10 cellular contexts compared by ENCODE assay signal in the genomic region with DNA sequence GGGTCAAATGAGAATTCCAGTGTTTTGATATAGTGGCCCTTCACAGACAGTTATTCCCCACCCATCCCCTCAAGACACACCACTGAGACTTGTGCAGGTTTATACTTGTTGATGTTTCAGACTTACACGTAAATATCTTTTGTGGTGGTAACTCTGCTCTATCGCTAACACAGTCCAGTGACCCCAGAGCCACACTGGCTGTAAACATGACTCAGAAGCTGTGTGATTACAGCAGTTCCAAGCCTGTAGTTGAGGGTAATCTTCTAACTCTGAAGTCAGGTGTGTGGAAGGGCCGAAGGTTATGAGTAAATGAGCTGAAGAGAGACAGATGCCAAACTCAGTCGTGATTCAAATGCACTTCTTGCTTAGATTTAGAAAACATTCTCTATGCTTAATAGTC. TPM values are rescaled to one million over a fixed set of nuclear protein-coding genes. Genes with fewer than 3 reads are reported as not detected.
DNase-seq lines count a peak whose midpoint lies in the region; ATAC-seq and TF ChIP-seq lines count a peak whose summit lies in the region.
"Had no signal": no experiment of that assay in that cellular context is flagged by ENCODE, and none has a peak within 500 bp of the region (broad histone marks: within the 10 kb centered on the region; RNA-seq: fewer than 3 reads in every experiment).

No MANE protein-coding gene starts in this region.

- ATAC-seq in GM18867 (IDR thresholded peaks at IDR 0.05; ENCODE audit: unreplicated experiment), result peak; percentile 94
- peak; percentile 96 for ATAC-seq in HG02973 (IDR thresholded peaks at IDR 0.05; ENCODE audit: unreplicated experiment)
- peak; percentile 73 for ATAC-seq in activated naive CD8-positive, alpha-beta T cell treated with anti-CD3 and anti-CD28 coated beads, Interleukin-2, amount 50 U/mL, for 24 hours
- peak in 1 of 2 donors; percentile 25 for ATAC-seq in naive B cell (ENCODE audit: low read depth in 2 of 2)
- ATAC-seq: T-cell had no signal

- no peak for DNase-seq in activated naive CD8-positive, alpha-beta T cell treated with anti-CD3 and anti-CD28 coated beads, Interleukin-2, amount 50 U/mL, for 24 hours
- DNase-seq in naive B cell (no peak), GM10266 (ENCODE audit: extremely low spot score) (no peak), GOT3 (lab: John Stamatoyannopoulos, UW) (no peak), ureter (ENCODE audit: low spot score) (no peak)
- no peak for DNase-seq in stimulated activated naive CD4-positive, alpha-beta T cell treated with Interleukin-2 at 50 U/mL for 16 hours (lab: John Stamatoyannopoulos, UW)
- DNase-seq: T-cell had no signal

- H3K4me3 Mint-ChIP-seq in activated naive CD8-positive, alpha-beta T cell treated with anti-CD3 and anti-CD28 coated beads, Interleukin-2, amount 50 U/mL, for 24 hours, result peak overlapping the region; percentile 16
- H3K4me3 Mint-ChIP-seq in naive B cell, result peak overlapping the region in 1 of 8 donors; percentile 2
- H3K4me3 Mint-ChIP-seq: memory B cell, T-cell had no signal

- H3K27me3 Mint-ChIP-seq in activated naive CD8-positive, alpha-beta T cell treated with anti-CD3 and anti-CD28 coated beads, Interleukin-2, amount 50 U/mL, for 24 hours, result no peaks in the 10 kb centered on the region
- no peaks in the 10 kb centered on the region for H3K27me3 Mint-ChIP-seq in naive B cell
- H3K27me3 Mint-ChIP-seq: T-cell had no signal

- H3K27ac Mint-ChIP-seq in activated naive CD8-positive, alpha-beta T cell treated with anti-CD3 and anti-CD28 coated beads, Interleukin-2, amount 50 U/mL, for 24 hours, result peak overlapping the region; percentile 82
- peak overlapping the region in 4 of 6 donors; percentile 9 to 78 (median 32) for H3K27ac Mint-ChIP-seq in naive B cell
- H3K27ac Mint-ChIP-seq: memory B cell, T-cell had no signal

- no peaks in the 10 kb centered on the region for H3K9me3 Mint-ChIP-seq in activated naive CD8-positive, alpha-beta T cell treated with anti-CD3 and anti-CD28 coated beads, Interleukin-2, amount 50 U/mL, for 24 hours
- H3K9me3 Mint-ChIP-seq in naive B cell, result no peaks in the 10 kb centered on the region
- H3K9me3 Mint-ChIP-seq: memory B cell, T-cell had no signal

- no peak for TF ChIP-seq CTCF in GM10266 (IDR thresholded peaks at IDR 0.05; ENCODE audit: control insufficient read depth, insufficient read depth, low read depth, missing control alignments)

- peaks cover 2% of the 10 kb centered on the region for H3K36me3 Mint-ChIP-seq in activated naive CD8-positive, alpha-beta T cell treated with anti-CD3 and anti-CD28 coated beads, Interleukin-2, amount 50 U/mL, for 24 hours (ENCODE audit: low read depth)
- H3K36me3 Mint-ChIP-seq in naive B cell, result peaks cover 0 to 5% of the 10 kb centered on the region in 2 donors
- H3K36me3 Mint-ChIP-seq: memory B cell had no signal

- H3K4me1 Mint-ChIP-seq in activated naive CD8-positive, alpha-beta T cell treated with anti-CD3 and anti-CD28 coated beads, Interleukin-2, amount 50 U/mL, for 24 hours, result peaks cover 22% of the 10 kb centered on the region
- peaks cover 14% of the 10 kb centered on the region in 3 donors for H3K4me1 Mint-ChIP-seq in naive B cell

RNA-seq across cellular contexts. Expression of gene NOBOX, which starts 19.4 kb away (rescaled TPM):
- polyA plus RNA-seq in naive B cell (ENCODE audit: low read depth in 6 of 6), result not detected
- total RNA-seq in ureter, result not detected
- total RNA-seq: T-cell had no signal

RNA-seq across cellular contexts. Expression of gene ARHGEF5, which starts 28.9 kb away (rescaled TPM):
- 1 to 10 TPM in 5 of 6 donors, not detected in 1; 1.3 to 5.7 (median 1.9) TPM for polyA plus RNA-seq in naive B cell (ENCODE audit: low read depth in 6 of 6)
- total RNA-seq in ureter, result 27.3 TPM
